In the genomic region with DNA sequence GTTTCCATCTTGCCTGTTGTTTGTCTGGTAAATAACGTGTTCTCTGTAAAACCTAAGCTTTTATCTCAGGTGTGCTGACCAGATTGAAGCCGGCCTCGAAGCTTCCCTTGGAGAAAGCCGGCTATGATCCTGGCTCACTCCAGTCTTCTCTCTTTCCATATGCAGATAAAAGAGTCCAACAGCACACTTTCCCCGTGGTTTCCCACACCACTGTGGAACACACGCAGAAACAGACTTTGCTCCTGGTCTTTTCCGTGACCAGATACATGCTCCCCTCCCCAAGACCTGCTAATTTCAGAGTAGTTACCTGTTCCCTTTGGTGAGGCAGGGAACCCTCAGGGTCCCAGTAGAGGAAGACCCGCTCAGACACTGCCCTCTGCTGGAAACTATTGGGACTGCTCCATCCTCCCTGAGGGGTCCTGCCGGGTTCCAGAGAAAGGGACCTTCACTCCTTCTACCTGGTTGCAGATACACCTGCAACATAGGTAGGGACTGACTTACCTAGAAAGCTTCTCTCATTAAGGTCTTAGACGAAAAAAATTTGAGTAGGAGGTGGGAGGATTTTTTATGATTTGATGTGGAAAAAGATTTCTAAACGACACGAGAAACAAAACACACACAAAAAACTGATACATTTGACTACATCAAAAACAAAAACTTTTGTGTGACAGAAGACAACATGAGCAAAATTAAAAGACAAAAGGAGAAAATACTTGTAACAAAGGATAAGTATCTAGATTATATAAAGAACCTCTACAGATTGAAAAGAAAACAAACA, we compare ENCODE assay signal across 8 cellular contexts.
DNase-seq lines count a peak whose midpoint lies in the region; ATAC-seq and TF ChIP-seq lines count a peak whose summit lies in the region.

No MANE protein-coding gene starts in this region.

- peaks cover 0 to 6% (median 0%) of the 10 kb centered on the region in 3 donors for H3K27me3 ChIP-seq in psoas muscle (ENCODE audit: insufficient read depth in 3 of 3, low read length in 2 of 3)

- no peak overlapping the region for H3K4me3 ChIP-seq in foreskin fibroblast (ENCODE audit: low read depth in 1 of 2, low read length in 2 of 2)
- H3K4me3 ChIP-seq in psoas muscle = no peak overlapping the region

- H3K4me1 ChIP-seq in psoas muscle = no peaks in the 10 kb centered on the region

- H3K36me3 ChIP-seq in psoas muscle (ENCODE audit: insufficient read depth in 1 of 2, low read depth in 1 of 2) = no peaks in the 10 kb centered on the region

- no peak overlapping the region for H3K4me3 Mint-ChIP-seq in activated T-cell treated with anti-CD3 and anti-CD28 coated beads, Interleukin-2, amount 50 U/mL, for 24 hours

- peaks cover 5% of the 10 kb centered on the region for H3K27me3 Mint-ChIP-seq in activated T-cell treated with anti-CD3 and anti-CD28 coated beads, Interleukin-2, amount 50 U/mL, for 24 hours

- TF ChIP-seq CTCF in foreskin fibroblast (IDR thresholded peaks at IDR 0.05; ENCODE audit: low read depth, low read length) (peak; percentile 87), psoas muscle (IDR thresholded peaks at IDR 0.05) (peak; percentile 45)

- H3K27ac ChIP-seq in psoas muscle = no peak overlapping the region

- H3K9me3 ChIP-seq in psoas muscle = no peaks in the 10 kb centered on the region

- no peaks in the 10 kb centered on the region for H3K36me3 Mint-ChIP-seq in activated T-cell treated with anti-CD3 and anti-CD28 coated beads, Interleukin-2, amount 50 U/mL, for 24 hours (ENCODE audit: low read depth)

- 57 to 62% (median 60%) methylated on average over 12 of the region's 12 CpGs for WGBS in psoas muscle, 3 donors

- ATAC-seq in GM21723 (IDR thresholded peaks at IDR 0.05; ENCODE audit: unreplicated experiment) (peak; percentile 54), psoas muscle (no peak), HG03045 (IDR thresholded peaks at IDR 0.05; ENCODE audit: unreplicated experiment) (no peak), HG02938 (IDR thresholded peaks at IDR 0.05; ENCODE audit: unreplicated experiment) (no peak)

- no peaks in the 10 kb centered on the region for H3K9me3 Mint-ChIP-seq in activated T-cell treated with anti-CD3 and anti-CD28 coated beads, Interleukin-2, amount 50 U/mL, for 24 hours

- peaks cover 5% of the 10 kb centered on the region for H3K4me1 Mint-ChIP-seq in activated T-cell treated with anti-CD3 and anti-CD28 coated beads, Interleukin-2, amount 50 U/mL, for 24 hours (ENCODE audit: low read depth)

- H3K27ac Mint-ChIP-seq in activated T-cell treated with anti-CD3 and anti-CD28 coated beads, Interleukin-2, amount 50 U/mL, for 24 hours = no peak overlapping the region

- DNase-seq in CD1c-positive myeloid dendritic cell (ENCODE audit: extremely low spot score) (peak; percentile 51), NCI-H774 (lab: John Stamatoyannopoulos, UW) (peak; percentile 20), foreskin fibroblast (peak in 1 of 2 donors; percentile 24), psoas muscle (no peak)
- peak; percentile 79 for DNase-seq in activated T-cell treated with anti-CD3 and anti-CD28 coated beads, Interleukin-2, amount 50 U/mL, for 24 hours

- intact Hi-C loops in psoas muscle (cut with DNase I) = no loop called here

Comparison
In these comparisons a context has a peak if more than half of its experiments do, and no peak if none do; other contexts are left out.
1. DNase-seq: peak in CD1c-positive myeloid dendritic cell (single experiment), NCI-H774 (single experiment) and activated T-cell treated with anti-CD3 and anti-CD28 coated beads, Interleukin-2, amount 50 U/mL, for 24 hours (single experiment); none in psoas muscle (0 of 2).